ENCODE assay signal across 9 cellular contexts in genomic region chr2:5692561-5693287, GRCh38.
DNase-seq lines count a peak whose midpoint lies in the region.
"Had no signal": no experiment of that assay in that cellular context is flagged by ENCODE, and none has a peak within 500 bp of the region (broad histone marks: within the 10 kb centered on the region; RNA-seq: fewer than 3 reads in every experiment).

No MANE protein-coding gene starts in this region.

- H3K27ac ChIP-seq in rectal smooth muscle tissue (ENCODE audit: low read depth, low read length): peak overlapping the region; percentile 58
- H3K27ac ChIP-seq: 22Rv1 had no signal

- no peaks in the 10 kb centered on the region for H3K4me1 ChIP-seq in rectal smooth muscle tissue (ENCODE audit: control insufficient read depth, insufficient read depth, low read length)

- H3K27me3 ChIP-seq in rectal smooth muscle tissue (ENCODE audit: control insufficient read depth, insufficient read depth, low read length): peaks cover 12% of the 10 kb centered on the region

- peak; percentile 43 for DNase-seq in DMS 273 (lab: John Stamatoyannopoulos, UW; ENCODE audit: unreplicated experiment)
- DNase-seq in DMS 273 treated with DMSO at 0.1 percent for 48 hours (lab: John Stamatoyannopoulos, UW): no peak
- DNase-seq in NCI-H2227 (lab: John Stamatoyannopoulos, UW; ENCODE audit: unreplicated experiment): peak; percentile 78
- DNase-seq in fibroblast of peridontal ligament (ENCODE audit: extremely low read depth): peak; percentile 9
- no peak for DNase-seq in stimulated activated CD4-positive, alpha-beta T cell treated with anti-CD3 and anti-CD28 coated beads, Interleukin-2, amount 100 ng/mL, for 24 hours
- DNase-seq in RKO (ENCODE audit: low spot score): no peak
- no peak for DNase-seq in NCI-H446 treated with DMSO at 0.1 percent for 48 hours (lab: John Stamatoyannopoulos, UW)

- no peaks in the 10 kb centered on the region for H3K36me3 ChIP-seq in rectal smooth muscle tissue (ENCODE audit: control insufficient read depth, insufficient read depth, low read length)

- H3K4me3 ChIP-seq in rectal smooth muscle tissue (ENCODE audit: low read length): peak overlapping the region; percentile 59

- no peak overlapping the region for H3K9ac ChIP-seq in rectal smooth muscle tissue (ENCODE audit: low read length)

Comparison
In these comparisons a context has a peak if more than half of its experiments do, and no peak if none do; other contexts are left out.
1. DNase-seq: peak in DMS 273 (single experiment), NCI-H2227 (single experiment) and fibroblast of peridontal ligament (single experiment); none in DMS 273 treated with DMSO at 0.1 percent for 48 hours (single experiment), stimulated activated CD4-positive, alpha-beta T cell treated with anti-CD3 and anti-CD28 coated beads, Interleukin-2, amount 100 ng/mL, for 24 hours (0 of 2), RKO (single experiment) and NCI-H446 treated with DMSO at 0.1 percent for 48 hours (single experiment).